9 cellular contexts compared by ENCODE assay signal in the genomic region with DNA sequence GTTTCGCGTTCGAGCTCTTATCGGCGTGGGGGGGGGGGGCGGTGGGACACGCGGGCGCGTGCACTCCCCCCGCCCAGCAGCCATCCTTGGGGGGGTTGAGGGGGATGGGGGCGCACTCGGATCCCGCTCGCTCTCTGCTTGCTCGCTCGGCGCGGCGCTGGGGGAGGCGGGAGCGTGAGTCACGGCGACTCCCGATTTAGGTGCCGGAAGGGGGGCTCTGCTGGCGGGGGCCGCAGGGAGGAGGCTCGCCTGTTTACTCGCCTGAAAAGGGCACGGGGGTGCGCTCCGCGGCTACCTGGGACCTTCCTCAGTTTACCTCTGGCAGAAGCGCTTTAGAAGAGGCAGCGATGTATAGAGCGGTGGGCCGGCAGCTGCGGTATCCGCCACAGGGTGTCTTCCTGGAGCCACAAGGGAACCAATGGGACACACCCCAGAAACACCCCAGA. TPM values are rescaled to one million over a fixed set of nuclear protein-coding genes. Genes with fewer than 3 reads are reported as not detected.
DNase-seq lines count a peak whose midpoint lies in the region; ATAC-seq and TF ChIP-seq lines count a peak whose summit lies in the region.
"Had no signal": no experiment of that assay in that cellular context is flagged by ENCODE, and none has a peak within 500 bp of the region (broad histone marks: within the 10 kb centered on the region; RNA-seq: fewer than 3 reads in every experiment).

No MANE protein-coding gene starts in this region.

- peak; percentile 54 for DNase-seq in activated gamma-delta T cell (lab: John Stamatoyannopoulos, UW)
- DNase-seq in activated gamma-delta T cell treated with Interleukin-2 at 50 U/mL for 16 hours = no peak
- peak in 1 of 2 donors; percentile 39 for DNase-seq in fibroblast of lung (ENCODE audit: low read depth in 2 of 2)
- peak; percentile 73 for DNase-seq in stimulated activated naive CD8-positive, alpha-beta T cell treated with anti-CD3 and anti-CD28 coated beads, Interleukin-15, Interleukin-2, amounts not matched to agents 100 U/mL and 50 U/mL, for 24 hours
- DNase-seq in NCI-H1694 treated with DMSO at 0.1 percent for 48 hours (lab: John Stamatoyannopoulos, UW) = no peak
- no peak for DNase-seq in C1 segment of cervical spinal cord (lab: John Stamatoyannopoulos, UW)
- DNase-seq in NOMO-1 treated with dmso at 0.1 percent for 144 hours (lab: John Stamatoyannopoulos, UW; ENCODE audit: unreplicated experiment) = no peak
- DNase-seq: NCI-H2029 treated with DMSO at 0.1 percent for 48 hours had no signal

- ATAC-seq in stimulated activated naive CD8-positive, alpha-beta T cell treated with anti-CD3 and anti-CD28 coated beads, Interleukin-15, Interleukin-2, amounts not matched to agents 100 U/mL and 50 U/mL, for 24 hours = peak; percentile 1

- H3K27ac ChIP-seq in SU-DHL-6 (ENCODE audit: low read depth, low read length) (peak overlapping the region; percentile 99), fibroblast of lung (ENCODE audit: insufficient read depth, low read length) (no peak overlapping the region)

- TF ChIP-seq CTCF in SU-DHL-6 (IDR thresholded peaks at IDR 0.05; ENCODE audit: insufficient read depth, low read length, poor library complexity, severe bottlenecking) = no peak
- no peak for TF ChIP-seq CTCF in fibroblast of lung (conservative IDR thresholded peaks at IDR 0.05 in 1 of 2, IDR thresholded peaks at IDR 0.05 in 1 of 2; ENCODE audit: low read depth in 1 of 2, low read length in 2 of 2)

- H3K9me3 ChIP-seq in SU-DHL-6 (ENCODE audit: insufficient read depth, low read length) = peaks cover 3% of the 10 kb centered on the region; the same call in 1 of the 2 replicates
- H3K9me3 ChIP-seq in fibroblast of lung (ENCODE audit: control insufficient read depth, insufficient read depth, low read depth, low read length) = no peaks in the 10 kb centered on the region

- H3K9ac ChIP-seq in SU-DHL-6 (ENCODE audit: low read length) (peak overlapping the region; percentile 93), fibroblast of lung (ENCODE audit: insufficient read depth, low read length) (no peak overlapping the region)

- H3K4me3 ChIP-seq in SU-DHL-6 (ENCODE audit: insufficient read depth, low read length, poor library complexity, severe bottlenecking) = peak overlapping the region; percentile 67
- peak overlapping the region; percentile 32 to 50 (median 42) for H3K4me3 ChIP-seq in fibroblast of lung (replicated peaks in 1 of 4; ENCODE audit: control extremely low read depth in 1 of 4, insufficient read depth in 1 of 4, low read depth in 3 of 4, low read length in 4 of 4)

- H2AFZ ChIP-seq in SU-DHL-6 (ENCODE audit: low read depth, low read length, severe bottlenecking) = no peak overlapping the region
- no peak overlapping the region for H2AFZ ChIP-seq in fibroblast of lung (ENCODE audit: low read length)

- H3K36me3 ChIP-seq in SU-DHL-6 (ENCODE audit: low read length) = no peaks in the 10 kb centered on the region
- H3K36me3 ChIP-seq in fibroblast of lung (ENCODE audit: control insufficient read depth, insufficient read depth, low read length) = no peaks in the 10 kb centered on the region

- H3K4me2 ChIP-seq in SU-DHL-6 (ENCODE audit: low read depth, low read length, poor library complexity, severe bottlenecking) = peak overlapping the region; percentile 70
- peak overlapping the region; percentile 81 for H3K4me2 ChIP-seq in fibroblast of lung (ENCODE audit: extremely low read depth, insufficient read depth, low read length)

- peaks cover 3% of the 10 kb centered on the region; the same call in 1 of the 2 replicates for H3K79me2 ChIP-seq in SU-DHL-6 (ENCODE audit: insufficient read depth, low read length)
- no peaks in the 10 kb centered on the region for H3K79me2 ChIP-seq in fibroblast of lung (ENCODE audit: control insufficient read depth, insufficient read depth, low read length)

- H3F3A ChIP-seq in SU-DHL-6 (ENCODE audit: insufficient read depth) = peaks cover 46% of the 10 kb centered on the region

- H3K9me2 ChIP-seq in SU-DHL-6 (replicated peaks; ENCODE audit: insufficient read depth, low read length) = no peaks in the 10 kb centered on the region

- H3K27me3 ChIP-seq in SU-DHL-6 (ENCODE audit: low read length) = no peaks in the 10 kb centered on the region
- peaks cover 34% of the 10 kb centered on the region for H3K27me3 ChIP-seq in fibroblast of lung (ENCODE audit: control insufficient read depth, insufficient read depth, low read length)

- peaks cover 16% of the 10 kb centered on the region for H3K4me1 ChIP-seq in fibroblast of lung (ENCODE audit: control insufficient read depth, extremely low read depth, insufficient read depth, low read length)

- H4K20me1 ChIP-seq in SU-DHL-6 (ENCODE audit: low read depth, low read length) = peaks cover 3% of the 10 kb centered on the region; the same call in 1 of the 2 replicates
- H4K20me1 ChIP-seq in fibroblast of lung (ENCODE audit: control insufficient read depth, extremely low read depth, insufficient read depth, low read length) = no peaks in the 10 kb centered on the region

RNA-seq across cellular contexts. Expression of gene PDE4A, which starts 1.1 kb away (rescaled TPM):
- total RNA-seq in fibroblast of lung = 3.1 and 4.1 TPM in 2 replicates
- polyA plus RNA-seq in fibroblast of lung = 3.6 and 4.9 TPM in 2 replicates
- 9.5 TPM in 2 replicates for polyA plus RNA-seq in fibroblast of lung (2012)
- 30.4 and 42.3 TPM in 2 replicates for polyA minus RNA-seq in fibroblast of lung (ENCODE audit: low replicate concordance)

RNA-seq across cellular contexts. Expression of gene CDC37, which starts 15.9 kb away (rescaled TPM):
- 108 and 129 TPM in 2 replicates for total RNA-seq in fibroblast of lung
- 266 and 342 TPM in 2 replicates for polyA plus RNA-seq in fibroblast of lung
- 177 and 255 TPM in 2 replicates for polyA plus RNA-seq in fibroblast of lung (2012)
- polyA minus RNA-seq in fibroblast of lung (ENCODE audit: low replicate concordance) = 139 and 172 TPM in 2 replicates

RNA-seq across cellular contexts. Expression of gene TYK2, which starts 38.9 kb away (rescaled TPM):
- total RNA-seq in fibroblast of lung = 72.4 and 95.5 TPM in 2 replicates
- polyA plus RNA-seq in fibroblast of lung = 17.4 and 24.0 TPM in 2 replicates
- 44.5 and 59.0 TPM in 2 replicates for polyA plus RNA-seq in fibroblast of lung (2012)
- 111 and 241 TPM in 2 replicates for polyA minus RNA-seq in fibroblast of lung (ENCODE audit: low replicate concordance)

Comparison
In these comparisons a context has a peak if more than half of its experiments do, and no peak if none do; other contexts are left out.
1. DNase-seq: peak in activated gamma-delta T cell (single experiment) and stimulated activated naive CD8-positive, alpha-beta T cell treated with anti-CD3 and anti-CD28 coated beads, Interleukin-15, Interleukin-2, amounts not matched to agents 100 U/mL and 50 U/mL, for 24 hours (single experiment); none in activated gamma-delta T cell treated with Interleukin-2 at 50 U/mL for 16 hours (single experiment), NCI-H1694 treated with DMSO at 0.1 percent for 48 hours (single experiment), C1 segment of cervical spinal cord (0 of 14) and NOMO-1 treated with dmso at 0.1 percent for 144 hours (single experiment).